18 cellular contexts compared by ENCODE assay signal in the genomic region with DNA sequence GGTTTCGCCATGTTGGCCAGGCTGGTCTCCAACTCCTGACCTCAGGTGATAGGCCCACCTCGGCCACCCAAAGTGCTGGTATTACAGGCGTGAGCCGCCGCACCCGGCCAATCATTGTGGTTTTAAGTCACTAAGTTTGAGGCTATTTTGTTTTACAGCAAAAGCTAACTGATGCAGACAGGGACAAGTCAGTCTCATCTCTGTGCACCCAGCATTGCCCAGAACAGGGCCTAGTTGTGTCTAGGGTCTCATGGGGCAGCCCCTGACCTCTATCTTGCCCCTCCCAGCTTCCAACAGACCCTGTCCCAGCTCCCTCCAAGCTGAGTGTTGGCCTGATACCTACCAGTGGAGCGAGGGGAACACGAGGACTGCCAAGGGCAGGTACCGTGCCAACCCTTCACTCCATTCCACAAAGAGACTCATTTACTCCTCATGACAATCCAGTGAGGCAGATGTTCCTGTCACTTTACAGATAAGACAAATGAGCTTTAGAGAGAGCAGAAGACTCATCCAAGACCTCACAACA. TPM values are rescaled to one million over a fixed set of nuclear protein-coding genes. Genes with fewer than 3 reads are reported as not detected.
"Had no signal": no experiment of that assay in that cellular context is flagged by ENCODE, and none has a peak within 500 bp of the region (broad histone marks: within the 10 kb centered on the region; RNA-seq: fewer than 3 reads in every experiment).

No MANE protein-coding gene starts in this region.

- H3K9me3 ChIP-seq: ascending aorta, breast epithelium, gastroesophageal sphincter, heart right ventricle, pancreas, sigmoid colon, spleen, thyroid gland had no signal

- H3K27me3 ChIP-seq: ascending aorta, breast epithelium, gastroesophageal sphincter, heart right ventricle, pancreas, sigmoid colon, spleen, thyroid gland had no signal

- H3K27ac ChIP-seq: ascending aorta, breast epithelium, gastroesophageal sphincter, heart right ventricle, pancreas, sigmoid colon, spleen, thyroid gland had no signal

- DNase-seq: activated CD4-positive, alpha-beta memory T cell treated with anti-CD3 and anti-CD28 coated beads for 36 hours; activated CD8-positive, alpha-beta memory T cell treated with anti-CD3 and anti-CD28 coated beads, Interleukin-2, amount 10 ng/mL, durations not matched to agents 7 days and 5 days; activated naive CD4-positive, alpha-beta T cell treated with anti-CD3 and anti-CD28 coated beads for 36 hours; activated naive CD8-positive, alpha-beta T cell treated with anti-CD3 and anti-CD28 coated beads, Interleukin-2, amount 50 U/mL, for 24 hours; activated T-cell treated with anti-CD3 and anti-CD28 coated beads, Interleukin-2, amount 50 U/mL, for 1 hour; cerebellar nuclear complex; effector memory CD8-positive, alpha-beta T cell; heart right ventricle; left cardiac atrium; pancreas; sigmoid colon; thyroid gland had no signal

- ATAC-seq: activated CD4-positive, CD25-positive, alpha-beta regulatory T cell treated with anti-CD3 and anti-CD28 coated beads, Interleukin-2, amount 50 U/mL, for 24 hours; activated CD8-positive, alpha-beta memory T cell treated with anti-CD3 and anti-CD28 coated beads, Interleukin-2, amount 10 ng/mL, durations not matched to agents 7 days and 5 days; activated naive CD8-positive, alpha-beta T cell treated with anti-CD3 and anti-CD28 coated beads, Interleukin-2, amount 50 U/mL, for 24 hours; effector memory CD8-positive, alpha-beta T cell; gastroesophageal sphincter; heart right ventricle; left cardiac atrium; pancreas had no signal

- FAIRE-seq: pancreas had no signal

- H3K36me3 ChIP-seq: breast epithelium had no signal

- H3K4me1 ChIP-seq: ascending aorta, breast epithelium, gastroesophageal sphincter, heart right ventricle, pancreas, sigmoid colon, thyroid gland had no signal

- H3K4me3 ChIP-seq: ascending aorta, breast epithelium, gastroesophageal sphincter, heart right ventricle, lung, pancreas, sigmoid colon, spleen, thyroid gland had no signal

RNA-seq across cellular contexts. Expression of a gene that starts 18.7 kb away (rescaled TPM):
- total RNA-seq: ascending aorta had no signal
